ENCODE assay signal across 8 cellular contexts in genomic region chr12:111330800-111331752, GRCh38. TPM values are rescaled to one million over a fixed set of nuclear protein-coding genes. Genes with fewer than 3 reads are reported as not detected.
DNase-seq lines count a peak whose midpoint lies in the region; ATAC-seq and TF ChIP-seq lines count a peak whose summit lies in the region.

No MANE protein-coding gene starts in this region.

- no peaks in the 10 kb centered on the region for H3K9me3 ChIP-seq in uterus

- no peak overlapping the region for H3K27ac ChIP-seq in uterus

- intact Hi-C loops in uterus (cut with DNase I; ENCODE audit: low total_unique reads): no loop called here

- no peak overlapping the region for H3K4me3 Mint-ChIP-seq in activated CD8-positive, alpha-beta memory T cell treated with anti-CD3 and anti-CD28 coated beads, Interleukin-2, amount 10 ng/mL, durations not matched to agents 7 days and 5 days
- no peak overlapping the region for H3K4me3 Mint-ChIP-seq in activated naive CD8-positive, alpha-beta T cell treated with anti-CD3 and anti-CD28 coated beads, Interleukin-2, amount 50 U/mL, for 24 hours

- no peaks in the 10 kb centered on the region for H3K9me3 Mint-ChIP-seq in activated CD8-positive, alpha-beta memory T cell treated with anti-CD3 and anti-CD28 coated beads, Interleukin-2, amount 10 ng/mL, durations not matched to agents 7 days and 5 days (ENCODE audit: low read depth)
- H3K9me3 Mint-ChIP-seq in activated naive CD8-positive, alpha-beta T cell treated with anti-CD3 and anti-CD28 coated beads, Interleukin-2, amount 50 U/mL, for 24 hours: no peaks in the 10 kb centered on the region

- no peak overlapping the region for H3K4me3 ChIP-seq in uterus

- no peaks in the 10 kb centered on the region for H3K4me1 Mint-ChIP-seq in activated CD8-positive, alpha-beta memory T cell treated with anti-CD3 and anti-CD28 coated beads, Interleukin-2, amount 10 ng/mL, durations not matched to agents 7 days and 5 days
- H3K4me1 Mint-ChIP-seq in activated naive CD8-positive, alpha-beta T cell treated with anti-CD3 and anti-CD28 coated beads, Interleukin-2, amount 50 U/mL, for 24 hours: no peaks in the 10 kb centered on the region

- H3K36me3 ChIP-seq in uterus: no peaks in the 10 kb centered on the region

- H3K27me3 Mint-ChIP-seq in activated CD8-positive, alpha-beta memory T cell treated with anti-CD3 and anti-CD28 coated beads, Interleukin-2, amount 10 ng/mL, durations not matched to agents 7 days and 5 days: peaks cover 9% of the 10 kb centered on the region
- peaks cover 4% of the 10 kb centered on the region for H3K27me3 Mint-ChIP-seq in activated naive CD8-positive, alpha-beta T cell treated with anti-CD3 and anti-CD28 coated beads, Interleukin-2, amount 50 U/mL, for 24 hours

- no peaks in the 10 kb centered on the region for H3K4me1 ChIP-seq in uterus

- no peaks in the 10 kb centered on the region for H3K36me3 Mint-ChIP-seq in activated CD8-positive, alpha-beta memory T cell treated with anti-CD3 and anti-CD28 coated beads, Interleukin-2, amount 10 ng/mL, durations not matched to agents 7 days and 5 days
- no peaks in the 10 kb centered on the region for H3K36me3 Mint-ChIP-seq in activated naive CD8-positive, alpha-beta T cell treated with anti-CD3 and anti-CD28 coated beads, Interleukin-2, amount 50 U/mL, for 24 hours (ENCODE audit: low read depth)

- CTCF ChIA-PET in activated CD8-positive, alpha-beta memory T cell treated with anti-CD3 and anti-CD28 coated beads, Interleukin-2, amount 10 ng/mL, durations not matched to agents 7 days and 5 days (lab: Charles Lee): interaction anchor here (0.5 to 1.5 kb wide), 6 partner anchors 11 to 482 kb away, joined by 3 to 10 read pairs (median 4); no protein-coding TSS in a partner anchor

- ATAC-seq in activated CD8-positive, alpha-beta memory T cell treated with anti-CD3 and anti-CD28 coated beads, Interleukin-2, amount 10 ng/mL, durations not matched to agents 7 days and 5 days: peak; percentile 42
- peak; percentile 50 for ATAC-seq in activated naive CD8-positive, alpha-beta T cell treated with anti-CD3 and anti-CD28 coated beads, Interleukin-2, amount 50 U/mL, for 24 hours
- ATAC-seq in GM21786 (IDR thresholded peaks at IDR 0.05; ENCODE audit: unreplicated experiment) (no peak), HG03280 (IDR thresholded peaks at IDR 0.05; ENCODE audit: unreplicated experiment) (no peak)

- no peak for TF ChIP-seq POLR2A in uterus (IDR thresholded peaks at IDR 0.05)

- peak in 2 of 4 experiments; percentile 9 to 21 for TF ChIP-seq CTCF in uterus (IDR thresholded peaks at IDR 0.05)

- H3K27ac Mint-ChIP-seq in activated CD8-positive, alpha-beta memory T cell treated with anti-CD3 and anti-CD28 coated beads, Interleukin-2, amount 10 ng/mL, durations not matched to agents 7 days and 5 days: no peak overlapping the region
- no peak overlapping the region for H3K27ac Mint-ChIP-seq in activated naive CD8-positive, alpha-beta T cell treated with anti-CD3 and anti-CD28 coated beads, Interleukin-2, amount 50 U/mL, for 24 hours

- H3K27me3 ChIP-seq in uterus: no peaks in the 10 kb centered on the region

- DNase-seq in activated CD8-positive, alpha-beta memory T cell treated with anti-CD3 and anti-CD28 coated beads, Interleukin-2, amount 10 ng/mL, durations not matched to agents 7 days and 5 days: no peak
- no peak for DNase-seq in activated CD8-positive, alpha-beta memory T cell treated with anti-CD3 and anti-CD28 coated beads, Interleukin-2, amount 50 U/mL, for 4 hours
- DNase-seq in NCI-H1694 (lab: John Stamatoyannopoulos, UW) (peak; percentile 29), iPS-NIHi11 (ENCODE audit: low spot score) (peak; percentile 72), uterus (no peak)
- DNase-seq in activated naive CD8-positive, alpha-beta T cell treated with anti-CD3 and anti-CD28 coated beads, Interleukin-2, amount 50 U/mL, for 24 hours: no peak

RNA-seq across cellular contexts. Expression of gene PHETA1, which starts 37.8 kb away (rescaled TPM):
- 1 to 10 TPM; 2.8 to 3.4 TPM for total RNA-seq in activated CD8-positive, alpha-beta memory T cell treated with anti-CD3 and anti-CD28 coated beads, Interleukin-2, amount 10 ng/mL, durations not matched to agents 7 days and 5 days
- total RNA-seq in uterus: 10 to 100 TPM in 2 of 4 donors, under 1 TPM in 2; under 0.01 to 15.1 (median 6.0) TPM

Comparison
In these comparisons a context has a peak if more than half of its experiments do, and no peak if none do; other contexts are left out.
1. ATAC-seq: peak in activated CD8-positive, alpha-beta memory T cell treated with anti-CD3 and anti-CD28 coated beads, Interleukin-2, amount 10 ng/mL, durations not matched to agents 7 days and 5 days (single experiment) and activated naive CD8-positive, alpha-beta T cell treated with anti-CD3 and anti-CD28 coated beads, Interleukin-2, amount 50 U/mL, for 24 hours (single experiment); none in GM21786 (single experiment) and HG03280 (single experiment).
2. DNase-seq: peak in NCI-H1694 (single experiment) and iPS-NIHi11 (single experiment); none in activated CD8-positive, alpha-beta memory T cell treated with anti-CD3 and anti-CD28 coated beads, Interleukin-2, amount 10 ng/mL, durations not matched to agents 7 days and 5 days (single experiment), activated CD8-positive, alpha-beta memory T cell treated with anti-CD3 and anti-CD28 coated beads, Interleukin-2, amount 50 U/mL, for 4 hours (single experiment), activated naive CD8-positive, alpha-beta T cell treated with anti-CD3 and anti-CD28 coated beads, Interleukin-2, amount 50 U/mL, for 24 hours (single experiment) and uterus (0 of 2).